Comparison of ENCODE assay signal across 11 cellular contexts in the genomic region with DNA sequence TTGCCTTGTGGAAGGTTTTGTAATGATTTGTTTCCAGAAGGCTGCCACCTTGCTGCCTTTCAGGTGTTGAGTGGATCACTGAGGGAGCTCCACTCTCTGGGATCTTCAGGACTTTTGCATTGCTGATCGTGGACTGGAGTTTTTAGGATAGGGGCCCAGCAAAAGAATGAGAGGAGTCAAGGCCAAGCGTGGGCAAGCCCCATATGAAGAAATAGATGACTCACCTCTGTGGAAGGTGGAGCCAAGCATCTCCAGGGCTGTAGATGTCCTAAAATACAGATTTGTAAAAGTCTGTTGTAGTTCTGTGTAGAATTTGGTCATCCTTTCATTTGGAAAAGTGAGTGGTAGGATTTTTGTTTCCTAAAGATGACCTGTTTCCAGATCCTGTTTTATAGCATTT.
DNase-seq lines count a peak whose midpoint lies in the region; ATAC-seq and TF ChIP-seq lines count a peak whose summit lies in the region.
"Had no signal": no experiment of that assay in that cellular context is flagged by ENCODE, and none has a peak within 500 bp of the region (broad histone marks: within the 10 kb centered on the region; RNA-seq: fewer than 3 reads in every experiment).

No MANE protein-coding gene starts in this region.

- no peak for TF ChIP-seq CTCF in PC-3 (conservative IDR thresholded peaks at IDR 0.05; ENCODE audit: low read depth, low read length)
- no peak for TF ChIP-seq CTCF in gastroesophageal sphincter (IDR thresholded peaks at IDR 0.05)
- no peak for TF ChIP-seq CTCF in H9 (conservative IDR thresholded peaks at IDR 0.05)

- peaks cover 5 to 9% of the 10 kb centered on the region in 2 experiments; a peak in 4 of 5 replicates for H3K9me3 Mint-ChIP-seq in H9

- no peak overlapping the region for H4K91ac ChIP-seq in H9 (ENCODE audit: insufficient read length, low read depth, low read length)

- H3K4me3 Mint-ChIP-seq in H9 = no peak overlapping the region

- H3K23ac ChIP-seq in H9 (ENCODE audit: insufficient read length, low read depth, low read length) = no peak overlapping the region

- H3K27ac ChIP-seq in GM23248 (peak overlapping the region; percentile 56), PC-3 (ENCODE audit: low read length) (peak overlapping the region; percentile 19; the same call in 1 of the 2 replicates), gastroesophageal sphincter (no peak overlapping the region), H9 (ENCODE audit: insufficient read length, low read depth, low read length) (no peak overlapping the region)

- intact Hi-C loops in PC-3 (cut with micrococcal nuclease) = no loop called here

- H3T11ph ChIP-seq in H9 (ENCODE audit: low read length) = no peak overlapping the region

- H3K9me2 ChIP-seq in GM23248 (ENCODE audit: insufficient read depth) (no peaks in the 10 kb centered on the region), PC-3 (replicated peaks; ENCODE audit: low read length) (no peaks in the 10 kb centered on the region)

- no peak overlapping the region for H2BK12ac ChIP-seq in H9 (ENCODE audit: insufficient read length, low read depth, low read length)

- no peak overlapping the region for H2AK5ac ChIP-seq in H9 (ENCODE audit: insufficient read length, low read length)

- H2AFZ ChIP-seq in GM23248 (peak overlapping the region; percentile 30; the same call in 1 of the 2 replicates), PC-3 (ENCODE audit: low read length) (0 out of 2 replicates have a peak overlapping the region, but pooled peaks have one; percentile 19), H9 (ENCODE audit: low read length) (no peak overlapping the region)

- WGBS in GM23248 (ENCODE audit: low coverage in 1 of 2, low lambda C conversion rate in 2 of 2, missing lambda C conversion rate in 2 of 2), 2 experiments = 0 to 6% methylated on average over 2 of the region's 2 CpGs
- 73 to 74% methylated on average over 2 of the region's 2 CpGs for WGBS in gastroesophageal sphincter (ENCODE audit: low coverage in 1 of 2), 2 donors
- no CpG with 5 or more reads among the region's 2 CpGs for WGBS in H9 (ENCODE audit: extremely low coverage, insufficient read length, low lambda C conversion rate)

- H4K8ac ChIP-seq in H9 (replicated peaks; ENCODE audit: insufficient read length, low read depth, low read length) = no peak overlapping the region

- no peaks in the 10 kb centered on the region for H3K36me3 ChIP-seq in GM23248 (ENCODE audit: low read depth)
- no peaks in the 10 kb centered on the region for H3K36me3 ChIP-seq in PC-3 (ENCODE audit: low read depth, low read length)
- peaks cover 0 to 20% of the 10 kb centered on the region in 2 donors for H3K36me3 ChIP-seq in gastroesophageal sphincter

- no peaks in the 10 kb centered on the region for H3K79me1 ChIP-seq in H9 (ENCODE audit: insufficient read depth, low read depth, low read length, poor library complexity, severe bottlenecking)

- no peak overlapping the region for H3K14ac ChIP-seq in H9 (ENCODE audit: insufficient read depth, low read length)

- H3K9ac ChIP-seq in GM23248 (peak overlapping the region; percentile 26; the same call in 1 of the 2 replicates), PC-3 (ENCODE audit: low read length) (no peak overlapping the region), H9 (ENCODE audit: extremely low read depth, insufficient read length, low read length) (no peak overlapping the region)

- H3K4me2 ChIP-seq in GM23248 (ENCODE audit: unreplicated experiment) (peak overlapping the region; percentile 58), PC-3 (ENCODE audit: low read length) (no peak overlapping the region), H9 (ENCODE audit: insufficient read depth, insufficient read length, low read length) (no peak overlapping the region)

- H3K18ac ChIP-seq in H9 (ENCODE audit: insufficient read length, low read depth, low read length) = no peak overlapping the region

- H3K4me1 ChIP-seq in GM23248 (ENCODE audit: insufficient read depth) (peaks cover 29% of the 10 kb centered on the region), PC-3 (ENCODE audit: insufficient read depth, low read length) (peaks cover 21% of the 10 kb centered on the region), gastroesophageal sphincter (peaks cover 0 to 5% (median 0%) of the 10 kb centered on the region in 3 donors), H9 (ENCODE audit: insufficient read depth, low read length) (peaks cover 8% of the 10 kb centered on the region)

- H3K27me3 Mint-ChIP-seq in H9 (ENCODE audit: low read depth) = no peaks in the 10 kb centered on the region

- peaks cover 7 to 9% (median 8%) of the 10 kb centered on the region in 3 experiments; a peak in 6 of 7 replicates for H3K36me3 Mint-ChIP-seq in H9 (ENCODE audit: insufficient read depth in 1 of 3, low read depth in 3 of 3)

- H2BK20ac ChIP-seq in H9 (ENCODE audit: low read depth, low read length, poor library complexity, severe bottlenecking) = no peak overlapping the region

- H2BK5ac ChIP-seq in H9 (ENCODE audit: insufficient read length, low read length) = no peak overlapping the region

- H4K5ac ChIP-seq in H9 (ENCODE audit: insufficient read length, low read depth, low read length) = no peak overlapping the region

- H3F3A ChIP-seq in GM23248 (ENCODE audit: insufficient read depth) (peaks cover 17% of the 10 kb centered on the region), PC-3 (ENCODE audit: low read length, unreplicated experiment) (no peaks in the 10 kb centered on the region)

- H3K4ac ChIP-seq in H9 (ENCODE audit: low read depth, low read length) = no peak overlapping the region

- no TSS peak for BruUV-seq in PC-3 (replicated peaks; lab: Mats Ljungman, UMichigan)

- no peak for TF ChIP-seq POLR2A in gastroesophageal sphincter (IDR thresholded peaks at IDR 0.05)

- H3K27me3 ChIP-seq in GM23248 (replicated peaks; ENCODE audit: insufficient read depth) = no peaks in the 10 kb centered on the region
- H3K27me3 ChIP-seq in PC-3 (ENCODE audit: low read length) = no peaks in the 10 kb centered on the region
- no peaks in the 10 kb centered on the region for H3K27me3 ChIP-seq in gastroesophageal sphincter
- no peaks in the 10 kb centered on the region for H3K27me3 ChIP-seq in H9 (ENCODE audit: insufficient read depth, low read length)

- H4K20me1 ChIP-seq in GM23248 (ENCODE audit: insufficient read depth) = no peaks in the 10 kb centered on the region
- no peaks in the 10 kb centered on the region for H4K20me1 ChIP-seq in PC-3 (ENCODE audit: low read length)
- H4K20me1 ChIP-seq in H9 (ENCODE audit: control insufficient read depth, insufficient read depth, insufficient read length) = no peaks in the 10 kb centered on the region

- no peak for TF ChIP-seq EP300 in gastroesophageal sphincter (IDR thresholded peaks at IDR 0.05)

- H3K9me3 ChIP-seq in GM23248 (ENCODE audit: low read depth) = no peaks in the 10 kb centered on the region
- no peaks in the 10 kb centered on the region for H3K9me3 ChIP-seq in PC-3 (ENCODE audit: low read length)
- no peaks in the 10 kb centered on the region for H3K9me3 ChIP-seq in gastroesophageal sphincter
- no peaks in the 10 kb centered on the region for H3K9me3 ChIP-seq in H9 (ENCODE audit: control insufficient read depth, low read depth, low read length)

- H3K4me3 ChIP-seq in GM23248 (no peak overlapping the region), PC-3 (ENCODE audit: low read length) (no peak overlapping the region), skeletal muscle cell (ENCODE audit: low read depth, low read length) (no peak overlapping the region), gastroesophageal sphincter (no peak overlapping the region)

- H3K79me2 ChIP-seq in GM23248 (ENCODE audit: insufficient read depth) (peaks cover 1% of the 10 kb centered on the region; the same call in 1 of the 2 replicates), PC-3 (ENCODE audit: low read length) (no peaks in the 10 kb centered on the region), H9 (ENCODE audit: insufficient read depth, low read length) (no peaks in the 10 kb centered on the region)

- POLR2A ChIA-PET in PC-3 (lab: Charles Lee; ENCODE audit: unreplicated experiment) = no interaction called here

- ATAC-seq in PC-3 (peak; percentile 64; the same call in 1 of the 2 replicates), esophagus mucosa (peak; percentile 89), GM19328 (IDR thresholded peaks at IDR 0.05; ENCODE audit: unreplicated experiment) (no peak), gastroesophageal sphincter (no peak)

- H2BK120ac ChIP-seq in H9 (ENCODE audit: low read depth, low read length, poor library complexity, severe bottlenecking) = no peak overlapping the region

- DNase-seq in GM23248 (peak; percentile 90), PC-3 (peak; percentile 70), skeletal muscle cell (ENCODE audit: low read depth) (peak; percentile 54), H9 (no peak)
- DNase-seq: effector memory CD4-positive, alpha-beta T cell; NCI-H2171 treated with DMSO at 0.1 percent for 48 hours; substantia nigra; T-helper 9 cell had no signal

- H3K23me2 ChIP-seq in H9 (ENCODE audit: insufficient read length, low read depth, low read length, poor library complexity, severe bottlenecking) = no peaks in the 10 kb centered on the region

- peaks cover 15 to 23% of the 10 kb centered on the region in 2 experiments for H3K4me1 Mint-ChIP-seq in H9

- H3K56ac ChIP-seq in H9 (ENCODE audit: insufficient read length, low read depth, low read length) = no peak overlapping the region

- in situ Hi-C loops in GM23248 (cut with MboI) = no loop called here

- H3K27ac Mint-ChIP-seq in H9 = no peak overlapping the region; a peak in 2 of 7 replicates

- CTCF ChIA-PET in PC-3 (lab: Charles Lee) = no interaction called here

- H2BK15ac ChIP-seq in H9 (ENCODE audit: low read depth, low read length) = no peak overlapping the region

Comparison
In these comparisons a context has a peak if more than half of its experiments do, and no peak if none do; other contexts are left out.
1. H3K27ac ChIP-seq: peak in GM23248 (single experiment) and PC-3 (single experiment); none in gastroesophageal sphincter (0 of 4) and H9 (single experiment).
2. ATAC-seq: peak in PC-3 (single experiment) and esophagus mucosa (single experiment); none in GM19328 (single experiment) and gastroesophageal sphincter (single experiment).